Comparison of ENCODE assay signal across 1 cellular context in genomic region chr11:131099013-131099412, GRCh38.
TF ChIP-seq lines count a peak whose summit lies in the region.

No MANE protein-coding gene starts in this region.

TF ChIP-seq in HepG2, 621 proteins besides CTCF, POLR2A, EP300 and RAD21 (continued from another document and continues in another):
- no peak for TF ChIP-seq ZNF687 (CRISPR knock-in tag; IDR thresholded peaks at IDR 0.05)
- TF ChIP-seq HNF1A (IDR thresholded peaks at IDR 0.05; ENCODE audit: low read depth), result no peak
- no peak for TF ChIP-seq HNF1A (CRISPR knock-in tag; IDR thresholded peaks at IDR 0.05; ENCODE audit: borderline replicate concordance)
- TF ChIP-seq GLMP (CRISPR knock-in tag; IDR thresholded peaks at IDR 0.05; ENCODE audit: borderline replicate concordance), result no peak
- TF ChIP-seq IRF2 (CRISPR knock-in tag; IDR thresholded peaks at IDR 0.05), result no peak
- TF ChIP-seq MXD1 (CRISPR knock-in tag; IDR thresholded peaks at IDR 0.05), result no peak
- no peak for TF ChIP-seq GMEB2 (CRISPR knock-in tag; IDR thresholded peaks at IDR 0.05; ENCODE audit: low read depth)
- no peak for TF ChIP-seq CHD4 (IDR thresholded peaks at IDR 0.05; ENCODE audit: borderline replicate concordance, low read length)
- no peak for TF ChIP-seq KAT2B (IDR thresholded peaks at IDR 0.05; ENCODE audit: borderline replicate concordance, low read depth, low read length)
- no peak for TF ChIP-seq RBM39 (IDR thresholded peaks at IDR 0.05; ENCODE audit: low read depth, low read length, poor library complexity, severe bottlenecking)
- TF ChIP-seq ZNF660 (CRISPR knock-in tag; IDR thresholded peaks at IDR 0.05; ENCODE audit: borderline replicate concordance, low read depth), result no peak
- no peak for TF ChIP-seq HES4 (CRISPR knock-in tag; IDR thresholded peaks at IDR 0.05; ENCODE audit: borderline replicate concordance)
- no peak for TF ChIP-seq ZMYM2 (CRISPR knock-in tag; IDR thresholded peaks at IDR 0.05)
- no peak for TF ChIP-seq NAIF1 (CRISPR knock-in tag; IDR thresholded peaks at IDR 0.05; ENCODE audit: borderline replicate concordance)
- TF ChIP-seq KDM5A (IDR thresholded peaks at IDR 0.05; ENCODE audit: borderline replicate concordance, low read length), result no peak
- TF ChIP-seq SRF (IDR thresholded peaks at IDR 0.05; ENCODE audit: low read depth, low read length), result no peak
- peak; percentile 75 for TF ChIP-seq NCOA2 (CRISPR knock-in tag; IDR thresholded peaks at IDR 0.05)
- no peak for TF ChIP-seq MIER3 (CRISPR knock-in tag; IDR thresholded peaks at IDR 0.05; ENCODE audit: borderline replicate concordance)
- TF ChIP-seq RARA (CRISPR knock-in tag; IDR thresholded peaks at IDR 0.05), result no peak
- peak; percentile 90 for TF ChIP-seq FOXA3 (CRISPR knock-in tag; IDR thresholded peaks at IDR 0.05)
- TF ChIP-seq ZNF354B (CRISPR knock-in tag; IDR thresholded peaks at IDR 0.05), result no peak
- no peak for TF ChIP-seq ZNF503 (CRISPR knock-in tag; IDR thresholded peaks at IDR 0.05)
- TF ChIP-seq XBP1 (CRISPR knock-in tag; IDR thresholded peaks at IDR 0.05), result no peak
- TF ChIP-seq ZFP82 (CRISPR knock-in tag; IDR thresholded peaks at IDR 0.05; ENCODE audit: borderline replicate concordance), result no peak
- TF ChIP-seq ZNF644 (CRISPR knock-in tag; IDR thresholded peaks at IDR 0.05; ENCODE audit: low read depth), result 0 out of 2 replicates have a peak, but pooled peaks have one; percentile 20
- TF ChIP-seq ETV5 (CRISPR knock-in tag; IDR thresholded peaks at IDR 0.05; ENCODE audit: borderline replicate concordance), result no peak
- TF ChIP-seq FOSL2 (CRISPR knock-in tag; IDR thresholded peaks at IDR 0.05), result peak; percentile 90
- TF ChIP-seq SAP130 (CRISPR knock-in tag; IDR thresholded peaks at IDR 0.05; ENCODE audit: low read depth), result no peak
- no peak for TF ChIP-seq ZFP36L2 (CRISPR knock-in tag; IDR thresholded peaks at IDR 0.05)
- TF ChIP-seq ZFAT (CRISPR knock-in tag; conservative IDR thresholded peaks at IDR 0.05), result no peak
- no peak for TF ChIP-seq ATF5 (CRISPR knock-in tag; IDR thresholded peaks at IDR 0.05; ENCODE audit: low read depth)
- TF ChIP-seq SRSF4 (IDR thresholded peaks at IDR 0.05; ENCODE audit: low read depth, low read length, poor library complexity, severe bottlenecking), result no peak
- no peak for TF ChIP-seq HDAC6 (IDR thresholded peaks at IDR 0.05; ENCODE audit: low read depth, low read length)
- no peak for TF ChIP-seq CREB1 (IDR thresholded peaks at IDR 0.05)
- no peak for TF ChIP-seq CREB1 (CRISPR knock-in tag; IDR thresholded peaks at IDR 0.05)
- no peak for TF ChIP-seq DPF2 (CRISPR knock-in tag; IDR thresholded peaks at IDR 0.05; ENCODE audit: borderline replicate concordance, low read depth)
- no peak for TF ChIP-seq ZNF383 (CRISPR knock-in tag; IDR thresholded peaks at IDR 0.05; ENCODE audit: borderline replicate concordance)
- TF ChIP-seq NR2F2 (IDR thresholded peaks at IDR 0.05; ENCODE audit: borderline replicate concordance, low read depth), result no peak
- TF ChIP-seq GATAD2A (CRISPR knock-in tag; IDR thresholded peaks at IDR 0.05), result 0 out of 2 replicates have a peak, but pooled peaks have one; percentile 40
- no peak for TF ChIP-seq SRY (CRISPR knock-in tag; IDR thresholded peaks at IDR 0.05)
- TF ChIP-seq YY1 (IDR thresholded peaks at IDR 0.05; ENCODE audit: insufficient read depth, insufficient replicate concordance, low read depth, low read length), result no peak
- TF ChIP-seq ZNF549 (CRISPR knock-in tag; IDR thresholded peaks at IDR 0.05), result no peak
- TF ChIP-seq ZMAT5 (CRISPR knock-in tag; IDR thresholded peaks at IDR 0.05; ENCODE audit: borderline replicate concordance, low read depth), result no peak
- TF ChIP-seq SP2 (CRISPR knock-in tag; IDR thresholded peaks at IDR 0.05), result no peak
- no peak for TF ChIP-seq ZFP90 (CRISPR knock-in tag; IDR thresholded peaks at IDR 0.05; ENCODE audit: borderline replicate concordance)
- no peak for TF ChIP-seq POGK (CRISPR knock-in tag; conservative IDR thresholded peaks at IDR 0.05)
- no peak for TF ChIP-seq HDAC1 (CRISPR knock-in tag; IDR thresholded peaks at IDR 0.05)
- TF ChIP-seq NONO (IDR thresholded peaks at IDR 0.05), result no peak
- no peak for TF ChIP-seq NONO (CRISPR knock-in tag; conservative IDR thresholded peaks at IDR 0.05)
- TF ChIP-seq SIN3B (IDR thresholded peaks at IDR 0.05; ENCODE audit: low read length), result no peak
- TF ChIP-seq MNT (IDR thresholded peaks at IDR 0.05), result no peak
- no peak for TF ChIP-seq MEF2D (CRISPR knock-in tag; IDR thresholded peaks at IDR 0.05)
- no peak for TF ChIP-seq ZNF24 (IDR thresholded peaks at IDR 0.05)
- TF ChIP-seq ATM (IDR thresholded peaks at IDR 0.05; ENCODE audit: borderline replicate concordance), result no peak
- no peak for TF ChIP-seq ZNF709 (CRISPR knock-in tag; IDR thresholded peaks at IDR 0.05)
